In the genomic region with DNA sequence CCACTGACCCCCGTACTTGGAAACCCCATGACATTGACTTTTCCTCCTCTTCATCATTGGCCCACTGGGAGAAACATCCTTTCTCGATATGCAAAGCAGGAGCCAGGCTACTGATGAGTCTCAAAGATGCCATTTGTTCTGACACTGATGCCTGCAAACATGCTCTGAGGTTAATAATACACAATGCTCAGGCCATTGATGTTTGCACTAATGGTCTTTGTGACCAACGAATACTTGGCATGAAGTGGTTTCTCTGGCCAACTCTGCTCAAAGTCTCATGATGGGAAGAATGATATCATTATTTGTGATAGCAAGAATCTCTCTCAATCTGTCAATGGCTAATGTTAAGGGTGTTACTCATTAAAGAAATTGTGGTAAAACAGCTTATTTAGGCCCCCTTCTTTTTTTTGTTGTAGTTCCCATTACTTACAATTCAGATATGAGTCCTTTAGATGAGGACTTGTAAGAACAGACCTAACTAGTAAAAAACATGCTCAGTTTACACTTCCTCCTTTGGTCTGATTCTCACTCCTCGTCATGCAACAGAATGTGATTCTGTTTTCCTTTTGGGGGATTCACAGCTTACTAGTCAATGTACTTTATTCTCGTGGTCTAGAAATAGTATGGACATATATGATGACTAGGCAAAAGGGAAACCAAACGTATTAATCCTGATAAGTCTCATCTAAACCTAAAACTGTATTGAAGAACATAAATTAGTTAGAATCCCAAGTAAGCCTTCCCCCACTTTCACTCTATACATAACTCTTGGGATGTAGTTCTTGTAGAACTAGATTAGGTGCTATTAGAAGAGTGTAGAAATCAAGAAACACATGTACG, we compare ENCODE assay signal across 14 cellular contexts.
"Had no signal": no experiment of that assay in that cellular context is flagged by ENCODE, and none has a peak within 500 bp of the region (broad histone marks: within the 10 kb centered on the region; RNA-seq: fewer than 3 reads in every experiment).

No MANE protein-coding gene starts in this region.

- H3K27ac Mint-ChIP-seq: activated CD4-positive, alpha-beta memory T cell treated with anti-CD3 and anti-CD28 coated beads for 36 hours; activated CD4-positive, alpha-beta T cell treated with anti-CD3 and anti-CD28 coated beads for 36 hours; activated naive CD8-positive, alpha-beta T cell treated with anti-CD3 and anti-CD28 coated beads for 36 hours; nephron had no signal

- H3K4me1 Mint-ChIP-seq: activated CD4-positive, alpha-beta T cell treated with anti-CD3 and anti-CD28 coated beads for 36 hours; activated naive CD8-positive, alpha-beta T cell treated with anti-CD3 and anti-CD28 coated beads for 36 hours; nephron had no signal

- H3K9me3 Mint-ChIP-seq: activated CD4-positive, alpha-beta memory T cell treated with anti-CD3 and anti-CD28 coated beads for 36 hours had no signal

- H3K4me3 Mint-ChIP-seq: activated CD4-positive, alpha-beta memory T cell treated with anti-CD3 and anti-CD28 coated beads for 36 hours; activated CD4-positive, alpha-beta T cell treated with anti-CD3 and anti-CD28 coated beads for 36 hours; activated naive CD8-positive, alpha-beta T cell treated with anti-CD3 and anti-CD28 coated beads for 36 hours; nephron had no signal

- DNase-seq: activated CD4-positive, alpha-beta memory T cell treated with anti-CD3 and anti-CD28 coated beads for 36 hours; activated CD4-positive, alpha-beta T cell treated with anti-CD3 and anti-CD28 coated beads for 36 hours; activated naive CD4-positive, alpha-beta T cell; activated naive CD8-positive, alpha-beta T cell treated with anti-CD3 and anti-CD28 coated beads for 36 hours; activated T-cell treated with anti-CD3 and anti-CD28 coated beads for 4 hours; amniotic stem cell; effector CD4-positive, alpha-beta T cell; left colon; lower lobe of right lung; stimulated activated CD8-positive, alpha-beta memory T cell treated with anti-CD3 and anti-CD28 coated beads, Interleukin-4, amount 100 ng/mL, for 48 hours; stimulated activated naive CD4-positive, alpha-beta T cell; transverse colon had no signal

- ATAC-seq: activated CD4-positive, alpha-beta T cell treated with anti-CD3 and anti-CD28 coated beads for 36 hours; esophagus mucosa; left colon; lower lobe of right lung had no signal

- H3K36me3 Mint-ChIP-seq: activated CD4-positive, alpha-beta memory T cell treated with anti-CD3 and anti-CD28 coated beads for 36 hours; activated naive CD8-positive, alpha-beta T cell treated with anti-CD3 and anti-CD28 coated beads for 36 hours had no signal

- H3K27me3 Mint-ChIP-seq: activated CD4-positive, alpha-beta memory T cell treated with anti-CD3 and anti-CD28 coated beads for 36 hours; activated CD4-positive, alpha-beta T cell treated with anti-CD3 and anti-CD28 coated beads for 36 hours; activated naive CD8-positive, alpha-beta T cell treated with anti-CD3 and anti-CD28 coated beads for 36 hours had no signal
